Comparison of ENCODE assay signal across 1 cellular context in genomic region chr20:10705801-10706459, GRCh38.
TF ChIP-seq lines count a peak whose summit lies in the region.

No MANE protein-coding gene starts in this region.

TF ChIP-seq in SK-N-SH treated with all-trans-retinoic acid at 6 μM for 48 hours, 23 proteins besides CTCF, POLR2A, EP300 and RAD21 (continued from another document):
- no peak for TF ChIP-seq POU6F1 (CRISPR knock-in tag; IDR thresholded peaks at IDR 0.05; ENCODE audit: borderline replicate concordance, low read depth)
- TF ChIP-seq PPARA (CRISPR knock-in tag; IDR thresholded peaks at IDR 0.05; ENCODE audit: borderline replicate concordance): no peak
- no peak for TF ChIP-seq TOX (CRISPR knock-in tag; IDR thresholded peaks at IDR 0.05; ENCODE audit: borderline replicate concordance)
- TF ChIP-seq CSRNP3 (CRISPR knock-in tag; IDR thresholded peaks at IDR 0.05): no peak
- TF ChIP-seq ESRRG (CRISPR knock-in tag; IDR thresholded peaks at IDR 0.05): no peak
- no peak for TF ChIP-seq SNAI2 (CRISPR knock-in tag; IDR thresholded peaks at IDR 0.05)
- no peak for TF ChIP-seq BACH2 (CRISPR knock-in tag; IDR thresholded peaks at IDR 0.05; ENCODE audit: borderline replicate concordance)
- TF ChIP-seq ZNF8 (CRISPR knock-in tag; IDR thresholded peaks at IDR 0.05): no peak
- no peak for TF ChIP-seq ZNF565 (CRISPR knock-in tag; conservative IDR thresholded peaks at IDR 0.05; ENCODE audit: low read depth)
- TF ChIP-seq ZFP30 (CRISPR knock-in tag; IDR thresholded peaks at IDR 0.05): no peak
